Comparison of ENCODE assay signal across 1 cellular context in genomic region chr10:50358411-50358810, GRCh38.
A peak's percentile ranks its signal among the peaks of the same experiment; 100 is the strongest.
TF ChIP-seq lines count a peak whose summit lies in the region.

No MANE protein-coding gene starts in this region.

TF ChIP-seq in K562, 482 proteins besides CTCF, POLR2A, EP300 and RAD21 (continued from another document):
- TF ChIP-seq HIVEP1 (CRISPR knock-in tag; IDR thresholded peaks at IDR 0.05) (0 out of 2 replicates have a peak, but pooled peaks have one; percentile 8), KDM2B (CRISPR knock-in tag; IDR thresholded peaks at IDR 0.05) (no peak)
